Comparison of ENCODE assay signal across 1 cellular context in the genomic region with DNA sequence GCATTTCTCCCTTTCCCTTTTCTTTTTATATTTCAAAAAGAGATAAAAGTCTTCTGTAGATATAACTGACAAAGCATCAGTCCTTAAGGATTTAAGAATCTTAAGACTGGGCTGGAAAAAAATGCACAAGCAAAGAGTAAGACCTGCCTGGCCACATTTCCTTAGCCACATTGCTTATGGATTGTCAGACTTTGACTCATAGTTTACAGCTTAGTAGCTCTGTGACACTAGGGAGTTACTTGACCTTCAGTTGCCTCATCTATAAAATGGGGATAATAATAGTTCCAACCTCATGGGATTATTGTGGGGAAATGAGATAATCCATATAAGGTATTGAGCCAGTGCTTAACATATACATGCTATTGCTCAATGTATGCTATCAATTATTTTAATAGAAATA.
TF ChIP-seq lines count a peak whose summit lies in the region.

No MANE protein-coding gene starts in this region.

TF ChIP-seq in HCT116, 20 proteins besides CTCF, POLR2A, EP300 and RAD21:
- TF ChIP-seq, protein P1, sequence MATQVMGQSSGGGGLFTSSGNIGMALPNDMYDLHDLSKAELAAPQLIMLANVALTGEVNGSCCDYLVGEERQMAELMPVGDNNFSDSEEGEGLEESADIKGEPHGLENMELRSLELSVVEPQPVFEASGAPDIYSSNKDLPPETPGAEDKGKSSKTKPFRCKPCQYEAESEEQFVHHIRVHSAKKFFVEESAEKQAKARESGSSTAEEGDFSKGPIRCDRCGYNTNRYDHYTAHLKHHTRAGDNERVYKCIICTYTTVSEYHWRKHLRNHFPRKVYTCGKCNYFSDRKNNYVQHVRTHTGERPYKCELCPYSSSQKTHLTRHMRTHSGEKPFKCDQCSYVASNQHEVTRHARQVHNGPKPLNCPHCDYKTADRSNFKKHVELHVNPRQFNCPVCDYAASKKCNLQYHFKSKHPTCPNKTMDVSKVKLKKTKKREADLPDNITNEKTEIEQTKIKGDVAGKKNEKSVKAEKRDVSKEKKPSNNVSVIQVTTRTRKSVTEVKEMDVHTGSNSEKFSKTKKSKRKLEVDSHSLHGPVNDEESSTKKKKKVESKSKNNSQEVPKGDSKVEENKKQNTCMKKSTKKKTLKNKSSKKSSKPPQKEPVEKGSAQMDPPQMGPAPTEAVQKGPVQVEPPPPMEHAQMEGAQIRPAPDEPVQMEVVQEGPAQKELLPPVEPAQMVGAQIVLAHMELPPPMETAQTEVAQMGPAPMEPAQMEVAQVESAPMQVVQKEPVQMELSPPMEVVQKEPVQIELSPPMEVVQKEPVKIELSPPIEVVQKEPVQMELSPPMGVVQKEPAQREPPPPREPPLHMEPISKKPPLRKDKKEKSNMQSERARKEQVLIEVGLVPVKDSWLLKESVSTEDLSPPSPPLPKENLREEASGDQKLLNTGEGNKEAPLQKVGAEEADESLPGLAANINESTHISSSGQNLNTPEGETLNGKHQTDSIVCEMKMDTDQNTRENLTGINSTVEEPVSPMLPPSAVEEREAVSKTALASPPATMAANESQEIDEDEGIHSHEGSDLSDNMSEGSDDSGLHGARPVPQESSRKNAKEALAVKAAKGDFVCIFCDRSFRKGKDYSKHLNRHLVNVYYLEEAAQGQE (IDR thresholded peaks at IDR 0.05; ENCODE audit: low read depth) = no peak
- TF ChIP-seq YY1 (IDR thresholded peaks at IDR 0.05; ENCODE audit: extremely low read depth, insufficient replicate concordance, low read depth, low read length) = no peak
- TF ChIP-seq FOSL1 (IDR thresholded peaks at IDR 0.05; ENCODE audit: low read depth) = 0 out of 2 replicates have a peak, but pooled peaks have one; percentile 49
- peak; percentile 13; the same call in 1 of the 2 replicates for TF ChIP-seq JUND (IDR thresholded peaks at IDR 0.05)
- peak; percentile 33 for TF ChIP-seq SP1 (IDR thresholded peaks at IDR 0.05; ENCODE audit: low read depth)
- TF ChIP-seq ZNF274 (IDR thresholded peaks at IDR 0.05; ENCODE audit: low read depth, low read length) = no peak
- no peak for TF ChIP-seq SIN3A (IDR thresholded peaks at IDR 0.05; ENCODE audit: low read depth)
- no peak for TF ChIP-seq EGR1 (IDR thresholded peaks at IDR 0.05; ENCODE audit: low read depth)
- TF ChIP-seq CBX3 (IDR thresholded peaks at IDR 0.05; ENCODE audit: low read depth) = no peak
- TF ChIP-seq CEBPB (IDR thresholded peaks at IDR 0.05; ENCODE audit: low read depth) = peak; percentile 42; the same call in 1 of the 2 replicates
